In genomic region chr11:32829157-32829679, GRCh38 we compare ENCODE assay signal across 8 cellular contexts. TPM values are rescaled to one million over a fixed set of nuclear protein-coding genes. Genes with fewer than 3 reads are reported as not detected.
A peak's percentile ranks its signal among the peaks of the same experiment; 100 is the strongest.
DNase-seq lines count a peak whose midpoint lies in the region; ATAC-seq and TF ChIP-seq lines count a peak whose summit lies in the region.

No MANE protein-coding gene starts in this region.

- peak; percentile 48 for ATAC-seq in GM21717 (IDR thresholded peaks at IDR 0.05; ENCODE audit: unreplicated experiment)

- peak; percentile 69 for DNase-seq in GM13977 (ENCODE audit: low spot score)
- DNase-seq in MM.1S, result peak; percentile 82
- DNase-seq in cardiac fibroblast (ENCODE audit: low read depth in 2 of 2), result no peak
- DNase-seq in mesendoderm, result no peak
- DNase-seq in vagina (ENCODE audit: extremely low spot score in 2 of 2), result no peak
- DNase-seq in NCI-H1417 (lab: John Stamatoyannopoulos, UW), result no peak
- no peak for DNase-seq in NCI-H2227 (lab: John Stamatoyannopoulos, UW; ENCODE audit: unreplicated experiment)

- no peak overlapping the region for H2BK5ac ChIP-seq in mesendoderm (ENCODE audit: low read length)

- H3F3A ChIP-seq in MM.1S (ENCODE audit: insufficient read depth, low read length), result peaks cover 22% of the 10 kb centered on the region

- H3K23ac ChIP-seq in mesendoderm (ENCODE audit: low read length), result no peak overlapping the region

- peak overlapping the region; percentile 86 for H3K4me2 ChIP-seq in MM.1S (ENCODE audit: low read depth, low read length)
- peak overlapping the region; percentile 27 for H3K4me2 ChIP-seq in mesendoderm (ENCODE audit: low read length)

- H3K79me2 ChIP-seq in MM.1S (ENCODE audit: low read length) (peaks cover 7% of the 10 kb centered on the region; the same call in 1 of the 2 replicates), mesendoderm (ENCODE audit: control insufficient read depth, insufficient read depth, low read length) (no peaks in the 10 kb centered on the region)

- no peak overlapping the region for H4K8ac ChIP-seq in mesendoderm (ENCODE audit: low read depth, low read length)

- H2BK15ac ChIP-seq in mesendoderm (replicated peaks; ENCODE audit: low read depth), result no peak overlapping the region

- H2AFZ ChIP-seq in MM.1S (ENCODE audit: low read length), result peak overlapping the region; percentile 96

- no CpG with 5 or more reads among the region's 12 CpGs for WGBS in mesendoderm (ENCODE audit: extremely low coverage, insufficient coverage, low lambda C conversion rate)

- no peak for TF ChIP-seq POLR2A in vagina (IDR thresholded peaks at IDR 0.05)

- H4K5ac ChIP-seq in mesendoderm (ENCODE audit: low read length), result no peak overlapping the region

- H3K4me1 ChIP-seq in MM.1S (ENCODE audit: low read length) (peaks cover 8% of the 10 kb centered on the region; the same call in 1 of the 2 replicates), mesendoderm (ENCODE audit: control insufficient read depth, low read depth, low read length) (no peaks in the 10 kb centered on the region), vagina (peaks cover 12% of the 10 kb centered on the region)

- H3K27me3 ChIP-seq in MM.1S (replicated peaks; ENCODE audit: insufficient read depth, low read length) (no peaks in the 10 kb centered on the region), mesendoderm (ENCODE audit: insufficient read depth, low read length, poor library complexity) (no peaks in the 10 kb centered on the region), vagina (no peaks in the 10 kb centered on the region)

- H2AK5ac ChIP-seq in mesendoderm (ENCODE audit: low read length), result no peak overlapping the region

- peak overlapping the region; percentile 81 for H3K56ac ChIP-seq in mesendoderm (ENCODE audit: low read length)

- no peaks in the 10 kb centered on the region for H3K9me2 ChIP-seq in MM.1S (replicated peaks; ENCODE audit: insufficient read depth, low read length)

- intact Hi-C loops in vagina (cut with DNase I), result no loop called here

- no peaks in the 10 kb centered on the region for H3K9me3 ChIP-seq in MM.1S (replicated peaks; ENCODE audit: insufficient read depth, low read length)
- no peaks in the 10 kb centered on the region for H3K9me3 ChIP-seq in vagina

- TF ChIP-seq CTCF in GM13977 (IDR thresholded peaks at IDR 0.05; ENCODE audit: extremely low read depth, insufficient read depth, missing control alignments), result no peak
- no peak for TF ChIP-seq CTCF in MM.1S (IDR thresholded peaks at IDR 0.05; ENCODE audit: low read length)
- no peak for TF ChIP-seq CTCF in cardiac fibroblast (IDR thresholded peaks at IDR 0.05; ENCODE audit: low read depth, low read length)
- no peak for TF ChIP-seq CTCF in vagina (IDR thresholded peaks at IDR 0.05)

- in situ Hi-C loops in GM13977 (cut with MboI; ENCODE audit: low pct_unique_long_range_greater_than_20kb, low sequenced_read_pairs, unreplicated experiment), result no loop called here

- H2BK120ac ChIP-seq in mesendoderm (ENCODE audit: low read depth, low read length), result no peak overlapping the region

- no peaks in the 10 kb centered on the region for H3K36me3 ChIP-seq in MM.1S (replicated peaks; ENCODE audit: insufficient read depth, low read length)
- no peaks in the 10 kb centered on the region for H3K36me3 ChIP-seq in mesendoderm (ENCODE audit: control insufficient read depth, insufficient read depth, low read length)
- no peaks in the 10 kb centered on the region for H3K36me3 ChIP-seq in vagina

- H3K18ac ChIP-seq in mesendoderm (ENCODE audit: low read length), result no peak overlapping the region

- H3K79me1 ChIP-seq in mesendoderm (ENCODE audit: low read length), result no peaks in the 10 kb centered on the region

- H3K4me3 ChIP-seq in MM.1S (ENCODE audit: low read length) (peak overlapping the region; percentile 93), cardiac fibroblast (replicated peaks in 1 of 2; ENCODE audit: low read depth in 2 of 2, low read length in 2 of 2) (peak overlapping the region; percentile 52 to 57), mesendoderm (ENCODE audit: low read length) (peak overlapping the region; percentile 4), vagina (peak overlapping the region; percentile 66 to 67)

- H4K20me1 ChIP-seq in MM.1S (ENCODE audit: insufficient read depth, low read length), result no peaks in the 10 kb centered on the region

- H3K9ac ChIP-seq in MM.1S (ENCODE audit: low read length) (peak overlapping the region; percentile 95), mesendoderm (ENCODE audit: low read length) (peak overlapping the region; percentile 53)

- H3K4ac ChIP-seq in mesendoderm (ENCODE audit: low read depth, low read length), result no peak overlapping the region

- H3K27ac ChIP-seq in MM.1S (ENCODE audit: low read length), result peak overlapping the region; percentile 93
- H3K27ac ChIP-seq in mesendoderm (ENCODE audit: low read depth, low read length), result no peak overlapping the region
- H3K27ac ChIP-seq in vagina, result peak overlapping the region; percentile 90

RNA-seq across cellular contexts. Expression of gene PRRG4, which starts 0.5 kb away (rescaled TPM):
- 0.35 TPM for polyA plus RNA-seq in mesendoderm (2013, experiment 1 of 2)
- polyA plus RNA-seq in mesendoderm (2013, experiment 2 of 2), result 0.42 TPM
- total RNA-seq in vagina, result 21.1 TPM

RNA-seq across cellular contexts. Expression of gene CCDC73, which starts 34.8 kb away (rescaled TPM):
- 0.03 TPM for polyA plus RNA-seq in mesendoderm (2013, experiment 1 of 2)
- 0.06 TPM for polyA plus RNA-seq in mesendoderm (2013, experiment 2 of 2)
- total RNA-seq in vagina, result not detected

Comparison
In these comparisons a context has a peak if more than half of its experiments do, and no peak if none do; other contexts are left out.
1. DNase-seq: peak in GM13977 (single experiment) and MM.1S (single experiment); none in cardiac fibroblast (0 of 2), mesendoderm (single experiment), vagina (0 of 2), NCI-H1417 (0 of 3) and NCI-H2227 (single experiment).
2. H3K4me3 ChIP-seq: peak in every context shown above with its lines; median percentile 93 in MM.1S; 66 in vagina; 54 in cardiac fibroblast; 4 in mesendoderm.